ENCODE assay signal across 9 cellular contexts in the genomic region with DNA sequence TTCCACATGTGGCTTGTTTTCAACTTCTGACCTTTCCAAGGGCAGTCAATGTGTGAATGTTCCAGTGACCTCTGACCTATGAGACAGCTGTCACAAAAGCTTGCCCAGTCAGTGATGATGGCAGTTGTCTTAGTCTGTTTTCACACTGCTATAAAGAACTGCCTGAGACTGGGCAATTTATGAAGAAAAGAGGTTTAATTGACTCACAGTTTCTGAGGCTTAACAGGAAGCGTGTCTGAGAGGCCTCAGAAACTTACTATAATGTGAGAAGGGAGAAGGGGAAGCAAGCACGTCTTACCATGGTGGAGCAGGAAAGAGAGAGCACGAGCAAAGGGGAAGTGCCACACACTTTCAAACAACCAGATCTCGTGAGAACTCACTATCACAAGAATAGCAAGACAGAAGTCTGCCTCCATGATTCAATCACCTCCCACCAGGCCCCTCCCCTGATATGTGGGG.
DNase-seq lines count a peak whose midpoint lies in the region; ATAC-seq and TF ChIP-seq lines count a peak whose summit lies in the region.
"Had no signal": no experiment of that assay in that cellular context is flagged by ENCODE, and none has a peak within 500 bp of the region (broad histone marks: within the 10 kb centered on the region; RNA-seq: fewer than 3 reads in every experiment).

No MANE protein-coding gene starts in this region.

- no peaks in the 10 kb centered on the region for H3K36me3 Mint-ChIP-seq in GM23338 (ENCODE audit: low read depth)

- no peak overlapping the region for H3K4me3 Mint-ChIP-seq in GM23338

- no peak overlapping the region for H3K14ac ChIP-seq in mesenchymal stem cell (ENCODE audit: low read length in 2 of 2)

- no peak overlapping the region for H3K4ac ChIP-seq in mesenchymal stem cell (ENCODE audit: low read depth in 1 of 2, low read length in 2 of 2)

- H3K79me1 ChIP-seq in mesenchymal stem cell (replicated peaks; ENCODE audit: low read length, poor library complexity, severe bottlenecking), result no peaks in the 10 kb centered on the region

- H4K8ac ChIP-seq in mesenchymal stem cell (ENCODE audit: low read length), result no peak overlapping the region

- no peak overlapping the region for H2BK5ac ChIP-seq in mesenchymal stem cell (ENCODE audit: low read depth, low read length, poor library complexity, severe bottlenecking)

- H3K4me3 ChIP-seq in GM23338 (no peak overlapping the region), mesenchymal stem cell (ENCODE audit: insufficient read depth in 1 of 2, low read depth in 1 of 2, low read length in 2 of 2) (no peak overlapping the region), spleen (no peak overlapping the region)

- no peak overlapping the region for H3K27ac ChIP-seq in GM23338 (ENCODE audit: low read depth)
- peak overlapping the region; percentile 78 for H3K27ac ChIP-seq in mesenchymal stem cell (ENCODE audit: low read length, poor library complexity, severe bottlenecking)
- no peak overlapping the region for H3K27ac ChIP-seq in spleen
- H3K27ac ChIP-seq: foreskin keratinocyte had no signal

- ATAC-seq in GM18520 (IDR thresholded peaks at IDR 0.05; ENCODE audit: unreplicated experiment) (peak; percentile 59), GM23338 (no peak), HG02981 (IDR thresholded peaks at IDR 0.05; ENCODE audit: unreplicated experiment) (no peak)

- WGBS in mesenchymal stem cell, result 75% methylated on average over 1 of the region's 4 CpGs
- WGBS in spleen, 5 donors, result 17 to 35% (median 26%) methylated on average over 4 of the region's 4 CpGs

- H2BK15ac ChIP-seq in mesenchymal stem cell (ENCODE audit: low read depth, poor library complexity, severe bottlenecking), result no peak overlapping the region

- H3K4me2 ChIP-seq in GM23338 (no peak overlapping the region), mesenchymal stem cell (ENCODE audit: low read length, poor library complexity, severe bottlenecking) (no peak overlapping the region)

- no peak overlapping the region for H4K91ac ChIP-seq in mesenchymal stem cell (ENCODE audit: low read length)

- H3F3A ChIP-seq in GM23338 (replicated peaks; ENCODE audit: low read depth), result no peaks in the 10 kb centered on the region

- no peaks in the 10 kb centered on the region for H3K27me3 Mint-ChIP-seq in GM23338 (ENCODE audit: insufficient read depth, low read depth, poor library complexity)

- H3K9me3 Mint-ChIP-seq in GM23338, result no peaks in the 10 kb centered on the region

- peak overlapping the region in 1 of 2 experiments; percentile 12 for H3K18ac ChIP-seq in mesenchymal stem cell (ENCODE audit: low read depth in 1 of 2, low read length in 2 of 2)

- H3K36me3 ChIP-seq in GM23338 (ENCODE audit: insufficient read depth) (no peaks in the 10 kb centered on the region), mesenchymal stem cell (ENCODE audit: control insufficient read depth in 1 of 2, insufficient read depth in 2 of 2, low read depth in 1 of 2, low read length in 2 of 2) (no peaks in the 10 kb centered on the region), spleen (no peaks in the 10 kb centered on the region)

- H4K20me1 ChIP-seq in GM23338 (replicated peaks; ENCODE audit: insufficient read depth), result no peaks in the 10 kb centered on the region

- H2BK12ac ChIP-seq in mesenchymal stem cell (ENCODE audit: low read length in 2 of 2), result no peak overlapping the region

- no peak overlapping the region for H3K27ac Mint-ChIP-seq in GM23338

- no peak overlapping the region for H3K9ac ChIP-seq in mesenchymal stem cell (ENCODE audit: low read length)

- H2AFZ ChIP-seq in GM23338, result peak overlapping the region; percentile 64
- H2AFZ ChIP-seq in mesenchymal stem cell (ENCODE audit: low read depth, low read length), result no peak overlapping the region

- no peak overlapping the region for H2BK120ac ChIP-seq in mesenchymal stem cell (ENCODE audit: low read depth, low read length)

- DNase-seq in GM23338 (ENCODE audit: low spot score), result no peak
- peak; percentile 22 for DNase-seq in NAMALWA (ENCODE audit: low spot score)
- no peak for DNase-seq in mesenchymal stem cell
- DNase-seq in spleen, result no peak
- DNase-seq in NCI-H1105 (lab: John Stamatoyannopoulos, UW), result no peak
- no peak for DNase-seq in NCI-H748 treated with DMSO at 0.1 percent for 48 hours (lab: John Stamatoyannopoulos, UW)

- H2AK5ac ChIP-seq in mesenchymal stem cell (ENCODE audit: low read length, severe bottlenecking), result no peak overlapping the region

- H3K9me3 ChIP-seq in mesenchymal stem cell (ENCODE audit: control insufficient read depth, low read length) (no peaks in the 10 kb centered on the region), spleen (no peaks in the 10 kb centered on the region)

- peaks cover 2% of the 10 kb centered on the region; the same call in 1 of the 2 replicates for H3K4me1 ChIP-seq in GM23338 (ENCODE audit: insufficient read depth)
- peaks cover 4% of the 10 kb centered on the region for H3K4me1 ChIP-seq in mesenchymal stem cell (ENCODE audit: control insufficient read depth, insufficient read depth, low read depth, low read length)
- H3K4me1 ChIP-seq in spleen, result no peaks in the 10 kb centered on the region

- intact Hi-C loops in spleen (cut with DNase I; ENCODE audit: low total_unique reads), result no loop called here

- no peaks in the 10 kb centered on the region for H3K27me3 ChIP-seq in GM23338 (ENCODE audit: insufficient read depth)
- H3K27me3 ChIP-seq in mesenchymal stem cell (ENCODE audit: control insufficient read depth in 1 of 2, insufficient read depth in 1 of 2, low read length in 2 of 2), result peaks cover 0 to 83% of the 10 kb centered on the region in 2 experiments
- no peaks in the 10 kb centered on the region for H3K27me3 ChIP-seq in spleen (replicated peaks in 1 of 7)
- H3K27me3 ChIP-seq: foreskin keratinocyte had no signal

- TF ChIP-seq CTCF in GM23338 (conservative IDR thresholded peaks at IDR 0.05; ENCODE audit: low read depth in 2 of 2) (no peak), spleen (IDR thresholded peaks at IDR 0.05 in 8 of 11, conservative IDR thresholded peaks at IDR 0.05 in 3 of 11) (no peak)

- H3K23ac ChIP-seq in mesenchymal stem cell (ENCODE audit: low read length in 2 of 2), result no peak overlapping the region

- peaks cover 2% of the 10 kb centered on the region for H3K4me1 Mint-ChIP-seq in GM23338

- TF ChIP-seq POLR2A in spleen (IDR thresholded peaks at IDR 0.05), result no peak

- no peaks in the 10 kb centered on the region for H3K9me2 ChIP-seq in GM23338 (ENCODE audit: insufficient read depth)

- no peaks in the 10 kb centered on the region for H3K79me2 ChIP-seq in GM23338 (replicated peaks; ENCODE audit: insufficient read depth)

TF ChIP-seq in GM23338, 12 proteins besides CTCF, POLR2A, EP300 and RAD21:
- TF ChIP-seq EZH2phosphoT487 (IDR thresholded peaks at IDR 0.05; ENCODE audit: unreplicated experiment) (no peak), ZNF331 (CRISPR knock-in tag; IDR thresholded peaks at IDR 0.05; ENCODE audit: low read depth) (no peak), CREB1 (CRISPR knock-in tag; IDR thresholded peaks at IDR 0.05; ENCODE audit: low read depth) (no peak), ZNF114 (CRISPR knock-in tag; IDR thresholded peaks at IDR 0.05) (no peak)
